ENCODE assay signal across 20 cellular contexts in the genomic region with DNA sequence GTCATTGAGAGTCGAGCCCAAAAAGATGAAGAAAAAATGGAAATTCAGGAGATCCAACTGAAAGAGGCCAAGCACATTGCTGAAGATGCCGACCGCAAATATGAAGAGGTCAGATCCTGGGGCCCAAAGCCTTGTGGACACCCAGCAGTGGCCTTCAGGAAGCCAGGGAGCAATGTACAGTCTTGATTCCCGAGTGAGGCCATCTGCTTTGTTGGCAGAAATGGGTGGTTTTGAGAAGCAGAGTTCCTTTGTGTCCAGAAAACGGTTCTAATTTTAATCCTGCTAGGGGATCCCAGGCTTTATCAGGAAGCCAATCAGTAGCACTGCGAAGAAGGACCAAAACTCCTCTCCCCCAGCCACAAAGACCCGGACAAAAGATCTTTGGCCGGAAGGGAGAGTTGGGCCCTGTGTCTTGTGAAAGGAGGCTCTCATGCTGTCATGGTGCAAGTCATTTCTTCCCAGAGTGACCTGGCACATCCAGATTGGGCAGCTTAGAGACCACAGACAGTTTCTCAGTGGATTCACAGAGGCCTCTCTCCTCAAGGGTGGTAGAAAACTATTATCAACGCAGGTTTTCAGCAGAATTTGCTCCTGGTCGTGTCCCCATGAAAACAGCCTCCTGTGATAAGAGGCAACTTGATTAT. TPM values are rescaled to one million over a fixed set of nuclear protein-coding genes. Genes with fewer than 3 reads are reported as not detected.
DNase-seq lines count a peak whose midpoint lies in the region; ATAC-seq and TF ChIP-seq lines count a peak whose summit lies in the region.
"Had no signal": no experiment of that assay in that cellular context is flagged by ENCODE, and none has a peak within 500 bp of the region (broad histone marks: within the 10 kb centered on the region; RNA-seq: fewer than 3 reads in every experiment).

No MANE protein-coding gene starts in this region.

- no peak overlapping the region for H3K4me2 ChIP-seq in GM23338

- no peak for TF ChIP-seq POLR2A in stomach (IDR thresholded peaks at IDR 0.05)

- H3K36me3 Mint-ChIP-seq in GM23338 (ENCODE audit: low read depth) = peaks cover 99% of the 10 kb centered on the region

- H3K79me2 ChIP-seq in GM23338 (replicated peaks; ENCODE audit: insufficient read depth) = peaks cover 20% of the 10 kb centered on the region

- intact Hi-C loops in left lung (cut with DNase I) = no loop called here
- intact Hi-C loops in stomach (cut with DNase I; ENCODE audit: low total_unique reads) = no loop called here

- H3K27me3 Mint-ChIP-seq in GM23338 (ENCODE audit: insufficient read depth, low read depth, poor library complexity) = peaks cover 4% of the 10 kb centered on the region
- H3K27me3 Mint-ChIP-seq: activated CD4-positive, alpha-beta memory T cell treated with anti-CD3 and anti-CD28 coated beads for 36 hours had no signal

- H3K9me3 ChIP-seq in left lung (no peaks in the 10 kb centered on the region), stomach (no peaks in the 10 kb centered on the region)
- H3K9me3 ChIP-seq: BE2C, body of pancreas, Caco-2, neutrophil had no signal

- 67 to 85% (median 76%) methylated on average over 10 of the region's 10 CpGs for WGBS in stomach, 5 donors

- H3K4me1 Mint-ChIP-seq in GM23338 = peaks cover 3% of the 10 kb centered on the region

- H3K9me2 ChIP-seq in GM23338 (ENCODE audit: insufficient read depth) = no peaks in the 10 kb centered on the region

- no peak overlapping the region for H3K4me3 ChIP-seq in GM23338
- no peak overlapping the region for H3K4me3 ChIP-seq in left lung
- H3K4me3 ChIP-seq in stomach = no peak overlapping the region
- H3K4me3 ChIP-seq: body of pancreas had no signal

- no peak for TF ChIP-seq EP300 in stomach (IDR thresholded peaks at IDR 0.05)

- ATAC-seq in GM23338 (no peak), left lung (peak; percentile 39)
- ATAC-seq: body of pancreas, sciatic nerve had no signal

- TF ChIP-seq CTCF in GM23338 (conservative IDR thresholded peaks at IDR 0.05; ENCODE audit: low read depth in 2 of 2) (no peak), left lung (IDR thresholded peaks at IDR 0.05) (no peak), stomach (IDR thresholded peaks at IDR 0.05) (no peak)

- no peaks in the 10 kb centered on the region for H3K9me3 Mint-ChIP-seq in GM23338
- H3K9me3 Mint-ChIP-seq: activated CD4-positive, alpha-beta memory T cell treated with anti-CD3 and anti-CD28 coated beads for 36 hours; activated naive CD4-positive, alpha-beta T cell treated with anti-CD3 and anti-CD28 coated beads for 36 hours had no signal

- H3K4me1 ChIP-seq in GM23338 (ENCODE audit: insufficient read depth) = no peaks in the 10 kb centered on the region
- H3K4me1 ChIP-seq in left lung = peaks cover 15 to 18% of the 10 kb centered on the region in 2 donors
- peaks cover 9 to 70% (median 36%) of the 10 kb centered on the region in 4 donors for H3K4me1 ChIP-seq in stomach

- H2AFZ ChIP-seq in GM23338 = no peak overlapping the region

- DNase-seq in GM23338 (ENCODE audit: low spot score) (no peak), astrocyte of the hippocampus (ENCODE audit: low read depth, low spot score) (peak; percentile 31), left lung (no peak), stomach (no peak), NCI-H1092 treated with DMSO at 0.1 percent for 48 hours (lab: John Stamatoyannopoulos, UW) (no peak)
- DNase-seq in activated T-cell treated with anti-CD3 and anti-CD28 coated beads, Interleukin-2, amount 50 U/mL, for 48 hours = no peak
- DNase-seq in effector CD4-positive, alpha-beta T cell = no peak
- DNase-seq: activated CD4-positive, alpha-beta memory T cell treated with anti-CD3 and anti-CD28 coated beads for 36 hours; activated naive CD4-positive, alpha-beta T cell treated with anti-CD3 and anti-CD28 coated beads for 36 hours; BE2C; body of pancreas; Caco-2; EL; head of caudate nucleus; NCI-H1694 treated with DMSO at 0.1 percent for 48 hours; NCI-H446 treated with DMSO at 0.1 percent for 48 hours; SHP77 had no signal

- no peak overlapping the region for H3K27ac Mint-ChIP-seq in GM23338
- H3K27ac Mint-ChIP-seq: activated CD4-positive, alpha-beta memory T cell treated with anti-CD3 and anti-CD28 coated beads for 36 hours; activated naive CD4-positive, alpha-beta T cell treated with anti-CD3 and anti-CD28 coated beads for 36 hours had no signal

- peaks cover 9% of the 10 kb centered on the region; the same call in 1 of the 2 replicates for H4K20me1 ChIP-seq in GM23338 (replicated peaks; ENCODE audit: insufficient read depth)

- H3K36me3 ChIP-seq in GM23338 (ENCODE audit: insufficient read depth) = peaks cover 94% of the 10 kb centered on the region
- H3K36me3 ChIP-seq in left lung = peaks cover 0 to 80% of the 10 kb centered on the region in 2 donors
- H3K36me3 ChIP-seq in stomach = peaks cover 79 to 87% (median 82%) of the 10 kb centered on the region in 4 donors

- peaks cover 10% of the 10 kb centered on the region; the same call in 1 of the 2 replicates for H3F3A ChIP-seq in GM23338 (replicated peaks; ENCODE audit: low read depth)

- H3K27me3 ChIP-seq in GM23338 (ENCODE audit: insufficient read depth) = no peaks in the 10 kb centered on the region
- no peaks in the 10 kb centered on the region for H3K27me3 ChIP-seq in left lung
- H3K27me3 ChIP-seq in stomach = no peaks in the 10 kb centered on the region
- H3K27me3 ChIP-seq: BE2C, body of pancreas, neutrophil had no signal

- H3K27ac ChIP-seq in GM23338 (ENCODE audit: low read depth) (peak overlapping the region; percentile 43; the same call in 1 of the 2 replicates), left lung (peak overlapping the region in 1 of 2 donors; percentile 23), stomach (peak overlapping the region in 3 of 5 donors; percentile 12 to 25 (median 23))
- H3K27ac ChIP-seq: neutrophil, VCaP had no signal

- H3K4me3 Mint-ChIP-seq in GM23338 = no peak overlapping the region
- H3K4me3 Mint-ChIP-seq: activated CD4-positive, alpha-beta memory T cell treated with anti-CD3 and anti-CD28 coated beads for 36 hours; activated naive CD4-positive, alpha-beta T cell treated with anti-CD3 and anti-CD28 coated beads for 36 hours had no signal

TF ChIP-seq in GM23338, 12 proteins besides CTCF, POLR2A, EP300 and RAD21 (continues in another document):
- TF ChIP-seq, protein P1, sequence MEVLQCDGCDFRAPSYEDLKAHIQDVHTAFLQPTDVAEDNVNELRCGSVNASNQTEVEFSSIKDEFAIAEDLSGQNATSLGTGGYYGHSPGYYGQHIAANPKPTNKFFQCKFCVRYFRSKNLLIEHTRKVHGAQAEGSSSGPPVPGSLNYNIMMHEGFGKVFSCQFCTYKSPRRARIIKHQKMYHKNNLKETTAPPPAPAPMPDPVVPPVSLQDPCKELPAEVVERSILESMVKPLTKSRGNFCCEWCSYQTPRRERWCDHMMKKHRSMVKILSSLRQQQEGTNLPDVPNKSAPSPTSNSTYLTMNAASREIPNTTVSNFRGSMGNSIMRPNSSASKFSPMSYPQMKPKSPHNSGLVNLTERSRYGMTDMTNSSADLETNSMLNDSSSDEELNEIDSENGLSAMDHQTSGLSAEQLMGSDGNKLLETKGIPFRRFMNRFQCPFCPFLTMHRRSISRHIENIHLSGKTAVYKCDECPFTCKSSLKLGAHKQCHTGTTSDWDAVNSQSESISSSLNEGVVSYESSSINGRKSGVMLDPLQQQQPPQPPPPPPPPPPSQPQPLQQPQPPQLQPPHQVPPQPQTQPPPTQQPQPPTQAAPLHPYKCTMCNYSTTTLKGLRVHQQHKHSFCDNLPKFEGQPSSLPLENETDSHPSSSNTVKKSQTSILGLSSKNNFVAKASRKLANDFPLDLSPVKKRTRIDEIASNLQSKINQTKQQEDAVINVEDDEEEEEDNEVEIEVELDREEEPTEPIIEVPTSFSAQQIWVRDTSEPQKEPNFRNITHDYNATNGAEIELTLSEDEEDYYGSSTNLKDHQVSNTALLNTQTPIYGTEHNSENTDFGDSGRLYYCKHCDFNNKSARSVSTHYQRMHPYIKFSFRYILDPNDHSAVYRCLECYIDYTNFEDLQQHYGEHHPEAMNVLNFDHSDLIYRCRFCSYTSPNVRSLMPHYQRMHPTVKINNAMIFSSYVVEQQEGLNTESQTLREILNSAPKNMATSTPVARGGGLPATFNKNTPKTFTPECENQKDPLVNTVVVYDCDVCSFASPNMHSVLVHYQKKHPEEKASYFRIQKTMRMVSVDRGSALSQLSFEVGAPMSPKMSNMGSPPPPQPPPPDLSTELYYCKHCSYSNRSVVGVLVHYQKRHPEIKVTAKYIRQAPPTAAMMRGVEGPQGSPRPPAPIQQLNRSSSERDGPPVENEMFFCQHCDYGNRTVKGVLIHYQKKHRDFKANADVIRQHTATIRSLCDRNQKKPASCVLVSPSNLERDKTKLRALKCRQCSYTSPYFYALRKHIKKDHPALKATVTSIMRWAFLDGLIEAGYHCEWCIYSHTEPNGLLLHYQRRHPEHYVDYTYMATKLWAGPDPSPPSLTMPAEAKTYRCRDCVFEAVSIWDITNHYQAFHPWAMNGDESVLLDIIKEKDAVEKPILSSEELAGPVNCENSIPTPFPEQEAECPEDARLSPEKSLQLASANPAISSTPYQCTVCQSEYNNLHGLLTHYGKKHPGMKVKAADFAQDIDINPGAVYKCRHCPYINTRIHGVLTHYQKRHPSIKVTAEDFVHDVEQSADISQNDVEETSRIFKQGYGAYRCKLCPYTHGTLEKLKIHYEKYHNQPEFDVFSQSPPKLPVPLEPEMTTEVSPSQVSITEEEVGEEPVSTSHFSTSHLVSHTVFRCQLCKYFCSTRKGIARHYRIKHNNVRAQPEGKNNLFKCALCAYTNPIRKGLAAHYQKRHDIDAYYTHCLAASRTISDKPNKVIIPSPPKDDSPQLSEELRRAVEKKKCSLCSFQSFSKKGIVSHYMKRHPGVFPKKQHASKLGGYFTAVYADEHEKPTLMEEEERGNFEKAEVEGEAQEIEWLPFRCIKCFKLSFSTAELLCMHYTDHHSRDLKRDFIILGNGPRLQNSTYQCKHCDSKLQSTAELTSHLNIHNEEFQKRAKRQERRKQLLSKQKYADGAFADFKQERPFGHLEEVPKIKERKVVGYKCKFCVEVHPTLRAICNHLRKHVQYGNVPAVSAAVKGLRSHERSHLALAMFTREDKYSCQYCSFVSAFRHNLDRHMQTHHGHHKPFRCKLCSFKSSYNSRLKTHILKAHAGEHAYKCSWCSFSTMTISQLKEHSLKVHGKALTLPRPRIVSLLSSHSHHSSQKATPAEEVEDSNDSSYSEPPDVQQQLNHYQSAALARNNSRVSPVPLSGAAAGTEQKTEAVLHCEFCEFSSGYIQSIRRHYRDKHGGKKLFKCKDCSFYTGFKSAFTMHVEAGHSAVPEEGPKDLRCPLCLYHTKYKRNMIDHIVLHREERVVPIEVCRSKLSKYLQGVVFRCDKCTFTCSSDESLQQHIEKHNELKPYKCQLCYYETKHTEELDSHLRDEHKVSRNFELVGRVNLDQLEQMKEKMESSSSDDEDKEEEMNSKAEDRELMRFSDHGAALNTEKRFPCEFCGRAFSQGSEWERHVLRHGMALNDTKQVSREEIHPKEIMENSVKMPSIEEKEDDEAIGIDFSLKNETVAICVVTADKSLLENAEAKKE (CRISPR knock-in tag; IDR thresholded peaks at IDR 0.05) = no peak
- TF ChIP-seq STAT1 (IDR thresholded peaks at IDR 0.05; ENCODE audit: unreplicated experiment) = no peak

RNA-seq across cellular contexts. Expression of a gene that starts 17.1 kb away (rescaled TPM):
- total RNA-seq in GM23338 (2014; rRNA removed; shearing (Covaris generic)) = 412 and 449 TPM in 2 replicates
- polyA plus RNA-seq in GM23338 (2016; fragmentation: Nextera tagmentation; extraction: Ambion mirVana) (913 and 929 TPM in 2 replicates), stomach (100 to 1,000 TPM; 230 to 494 (median 306) TPM)
- total RNA-seq in left lung (100 to 1,000 TPM; 196 to 330 TPM), stomach (1,000 to 10,000 TPM in 4 of 5 donors, 100 to 1,000 TPM in 1; 425 to 2,605 (median 1,087) TPM)
